ENCODE assay signal across 25 cellular contexts in genomic region chr22:24529898-24530297, GRCh38. TPM values are rescaled to one million over a fixed set of nuclear protein-coding genes. Genes with fewer than 3 reads are reported as not detected.
"Had no signal": no experiment of that assay in that cellular context is flagged by ENCODE, and none has a peak within 500 bp of the region (broad histone marks: within the 10 kb centered on the region; RNA-seq: fewer than 3 reads in every experiment).

No MANE protein-coding gene starts in this region.

- H3K4me1 ChIP-seq: uterus had no signal

- H3K4me3 ChIP-seq: esophagus muscularis mucosa, gastrocnemius medialis, heart right ventricle, left lung, lower lobe of right lung, pancreas, right lobe of liver, tibial artery, upper lobe of left lung, uterus had no signal

- H3K4me1 Mint-ChIP-seq: nephron had no signal

- DNase-seq: cortex of kidney; effector memory CD8-positive, alpha-beta T cell; gastrocnemius medialis; heart right ventricle; immature natural killer cell; left lung; lower lobe of right lung; mesenchymal stem cell; midbrain; occipital lobe; pancreas; right lobe of liver; stimulated activated CD4-positive, alpha-beta T cell treated with anti-CD3 and anti-CD28 coated beads, Interleukin-4, amount 100 ng/mL, for 1 hour; stimulated activated CD8-positive, alpha-beta memory T cell treated with anti-CD3 and anti-CD28 coated beads, Interleukin-4, amount 100 ng/mL, for 48 hours; tibial artery; upper lobe of left lung; uterus had no signal

- H3K27me3 ChIP-seq: esophagus muscularis mucosa, gastrocnemius medialis, heart right ventricle, left lung, pancreas, right lobe of liver, tibial artery, upper lobe of left lung, uterus had no signal

- H3K9me3 Mint-ChIP-seq: effector memory CD8-positive, alpha-beta T cell; immature natural killer cell; nephron; stimulated activated naive CD8-positive, alpha-beta T cell treated with anti-CD3 and anti-CD28 coated beads, Interleukin-15, Interleukin-2, amounts not matched to agents 100 ng/mL and 50 ng/mL, for 24 hours had no signal

- H3K36me3 Mint-ChIP-seq: immature natural killer cell; stimulated activated memory B cell treated with anti-CD40 and anti-IgM and Interleukin-4, amounts not matched to agents 10 μg/mL and 1 μg/mL and 100 μg/mL, for 72 hours had no signal

- H3K27me3 Mint-ChIP-seq: effector memory CD8-positive, alpha-beta T cell; progenitor cell of endocrine pancreas; stimulated activated memory B cell treated with anti-CD40 and anti-IgM and Interleukin-4, amounts not matched to agents 10 μg/mL and 1 μg/mL and 100 μg/mL, for 72 hours; stimulated activated naive CD8-positive, alpha-beta T cell treated with anti-CD3 and anti-CD28 coated beads, Interleukin-15, Interleukin-2, amounts not matched to agents 100 ng/mL and 50 ng/mL, for 24 hours had no signal

- ATAC-seq: effector memory CD8-positive, alpha-beta T cell; gastrocnemius medialis; heart right ventricle; left lung; lower lobe of right lung; pancreas; stimulated activated memory B cell treated with anti-CD40 and anti-IgM and Interleukin-4, amounts not matched to agents 10 μg/mL and 1 μg/mL and 100 μg/mL, for 72 hours had no signal

- H3K27ac Mint-ChIP-seq: immature natural killer cell; nephron; progenitor cell of endocrine pancreas; stimulated activated memory B cell treated with anti-CD40 and anti-IgM and Interleukin-4, amounts not matched to agents 10 μg/mL and 1 μg/mL and 100 μg/mL, for 72 hours; stimulated activated naive CD8-positive, alpha-beta T cell treated with anti-CD3 and anti-CD28 coated beads, Interleukin-15, Interleukin-2, amounts not matched to agents 100 ng/mL and 50 ng/mL, for 24 hours had no signal

- H3K4me3 Mint-ChIP-seq: effector memory CD8-positive, alpha-beta T cell; immature natural killer cell; nephron; stimulated activated memory B cell treated with anti-CD40 and anti-IgM and Interleukin-4, amounts not matched to agents 10 μg/mL and 1 μg/mL and 100 μg/mL, for 72 hours; stimulated activated naive CD8-positive, alpha-beta T cell treated with anti-CD3 and anti-CD28 coated beads, Interleukin-15, Interleukin-2, amounts not matched to agents 100 ng/mL and 50 ng/mL, for 24 hours had no signal

- H3K9me3 ChIP-seq: esophagus muscularis mucosa, gastrocnemius medialis, heart right ventricle, left lung, lower lobe of right lung, pancreas, right lobe of liver, tibial artery, upper lobe of left lung, uterus had no signal

- H3K36me3 ChIP-seq: esophagus muscularis mucosa, gastrocnemius medialis, heart right ventricle, left lung, lower lobe of right lung, pancreas, tibial artery, upper lobe of left lung, uterus had no signal

- H3K27ac ChIP-seq: epithelial cell of prostate, esophagus muscularis mucosa, gastrocnemius medialis, heart right ventricle, left lung, lower lobe of right lung, pancreas, tibial artery, upper lobe of left lung, uterus had no signal

RNA-seq across cellular contexts. Expression of gene UPB1, which starts 34.8 kb away (rescaled TPM):
- total RNA-seq: occipital lobe, renal cortical epithelial cell had no signal
- polyA plus RNA-seq: immature natural killer cell, keratinocyte had no signal
